In the genomic region with DNA sequence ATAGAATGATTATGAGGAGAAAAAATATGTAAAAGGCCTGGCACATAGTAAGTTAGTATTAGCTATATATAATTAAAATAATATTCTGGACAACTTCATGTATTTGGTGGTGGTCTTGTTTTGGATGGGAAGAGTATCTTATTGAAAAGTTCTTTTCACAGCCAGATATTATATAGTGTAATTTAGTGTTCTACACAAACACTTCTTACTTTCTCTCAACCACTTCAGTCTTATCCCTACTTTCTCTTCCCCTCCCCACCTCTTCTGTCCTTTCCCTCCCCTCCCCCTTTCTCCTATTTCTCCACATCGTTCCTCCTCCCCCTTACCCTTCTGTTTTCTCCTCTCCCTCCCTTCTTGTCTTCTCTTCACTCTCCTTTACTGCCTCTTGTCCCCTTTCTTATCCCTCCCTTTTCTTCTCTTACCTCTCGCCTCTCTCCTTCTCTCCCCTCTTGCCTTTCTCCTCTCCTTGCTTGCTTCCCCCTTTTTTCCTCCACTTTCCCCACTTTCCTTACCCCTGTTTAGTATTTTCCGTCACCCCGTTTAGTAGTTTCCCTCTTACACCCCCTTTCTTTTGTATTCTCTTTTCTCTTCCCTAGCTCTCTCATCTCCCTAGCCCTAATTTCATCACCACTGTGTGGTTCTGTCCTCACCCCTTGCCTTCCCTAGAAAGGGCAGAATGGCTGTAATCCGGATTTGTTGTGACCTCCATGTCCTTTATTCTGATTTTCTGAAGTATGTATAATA, we compare ENCODE assay signal across 14 cellular contexts.
A peak's percentile ranks its signal among the peaks of the same experiment; 100 is the strongest.
DNase-seq lines count a peak whose midpoint lies in the region; ATAC-seq lines count a peak whose summit lies in the region.
"Had no signal": no experiment of that assay in that cellular context is flagged by ENCODE, and none has a peak within 500 bp of the region (broad histone marks: within the 10 kb centered on the region; RNA-seq: fewer than 3 reads in every experiment).

No MANE protein-coding gene starts in this region.

- H3K9me3 Mint-ChIP-seq in activated T-cell treated with anti-CD3 and anti-CD28 coated beads, Interleukin-2, amount 50 U/mL, for 4 hours: no peaks in the 10 kb centered on the region
- no peaks in the 10 kb centered on the region for H3K9me3 Mint-ChIP-seq in activated naive CD8-positive, alpha-beta T cell (ENCODE audit: low read depth)
- H3K9me3 Mint-ChIP-seq in stimulated activated memory B cell treated with anti-CD40 and anti-IgM and Interleukin-4, amounts not matched to agents 10 μg/mL and 1 μg/mL and 100 μg/mL, for 72 hours: no peaks in the 10 kb centered on the region

- H3K4me1 Mint-ChIP-seq in activated T-cell treated with anti-CD3 and anti-CD28 coated beads, Interleukin-2, amount 50 U/mL, for 4 hours (ENCODE audit: low read depth): peaks cover 39% of the 10 kb centered on the region
- peaks cover 52% of the 10 kb centered on the region for H3K4me1 Mint-ChIP-seq in activated naive CD8-positive, alpha-beta T cell (ENCODE audit: low read depth)
- H3K4me1 Mint-ChIP-seq in stimulated activated memory B cell treated with anti-CD40 and anti-IgM and Interleukin-4, amounts not matched to agents 10 μg/mL and 1 μg/mL and 100 μg/mL, for 72 hours: peaks cover 17% of the 10 kb centered on the region

- no peaks in the 10 kb centered on the region for H3K27me3 Mint-ChIP-seq in activated T-cell treated with anti-CD3 and anti-CD28 coated beads, Interleukin-2, amount 50 U/mL, for 4 hours (ENCODE audit: low read depth)
- no peaks in the 10 kb centered on the region for H3K27me3 Mint-ChIP-seq in activated naive CD8-positive, alpha-beta T cell
- H3K27me3 Mint-ChIP-seq in stimulated activated memory B cell treated with anti-CD40 and anti-IgM and Interleukin-4, amounts not matched to agents 10 μg/mL and 1 μg/mL and 100 μg/mL, for 72 hours: no peaks in the 10 kb centered on the region

- ATAC-seq in activated T-cell treated with anti-CD3 and anti-CD28 coated beads, Interleukin-2, amount 50 U/mL, for 4 hours: no peak
- ATAC-seq in stimulated activated memory B cell treated with anti-CD40 and anti-IgM and Interleukin-4, amounts not matched to agents 10 μg/mL and 1 μg/mL and 100 μg/mL, for 72 hours: no peak
- no peak for ATAC-seq in GM21737 (IDR thresholded peaks at IDR 0.05; ENCODE audit: unreplicated experiment)
- no peak for ATAC-seq in GM19395 (IDR thresholded peaks at IDR 0.05; ENCODE audit: unreplicated experiment)
- ATAC-seq in Right ventricle myocardium inferior: no peak

- intact Hi-C loops in Right ventricle myocardium inferior (cut with DNase I): loop anchor here (5.0 kb wide), 1 partner anchor 136 kb away; a partner anchor contains a TSS

- H3K4me3 Mint-ChIP-seq in activated T-cell treated with anti-CD3 and anti-CD28 coated beads, Interleukin-2, amount 50 U/mL, for 4 hours: peak overlapping the region; percentile 67
- peak overlapping the region; percentile 96 for H3K4me3 Mint-ChIP-seq in activated naive CD8-positive, alpha-beta T cell
- peak overlapping the region; percentile 14 for H3K4me3 Mint-ChIP-seq in stimulated activated memory B cell treated with anti-CD40 and anti-IgM and Interleukin-4, amounts not matched to agents 10 μg/mL and 1 μg/mL and 100 μg/mL, for 72 hours

- peak overlapping the region; percentile 87 for H3K27ac Mint-ChIP-seq in activated naive CD8-positive, alpha-beta T cell
- H3K27ac Mint-ChIP-seq in stimulated activated memory B cell treated with anti-CD40 and anti-IgM and Interleukin-4, amounts not matched to agents 10 μg/mL and 1 μg/mL and 100 μg/mL, for 72 hours: peak overlapping the region; percentile 53

- H3K9me3 ChIP-seq in iPS-18c (ENCODE audit: control insufficient read depth, insufficient read depth, low read length): no peaks in the 10 kb centered on the region
- H3K9me3 ChIP-seq: BE2C, vagina had no signal

- H3K4me3 ChIP-seq in iPS-18c (ENCODE audit: insufficient read depth, low read depth, low read length): peak overlapping the region; percentile 40
- H3K4me3 ChIP-seq: SK-N-MC, vagina had no signal

- peaks cover 18% of the 10 kb centered on the region for H3K36me3 Mint-ChIP-seq in activated T-cell treated with anti-CD3 and anti-CD28 coated beads, Interleukin-2, amount 50 U/mL, for 4 hours (ENCODE audit: insufficient read depth)
- H3K36me3 Mint-ChIP-seq in activated naive CD8-positive, alpha-beta T cell: peaks cover 16% of the 10 kb centered on the region
- peaks cover 37% of the 10 kb centered on the region for H3K36me3 Mint-ChIP-seq in stimulated activated memory B cell treated with anti-CD40 and anti-IgM and Interleukin-4, amounts not matched to agents 10 μg/mL and 1 μg/mL and 100 μg/mL, for 72 hours

- no peak for DNase-seq in activated T-cell treated with anti-CD3 and anti-CD28 coated beads, Interleukin-2, amount 50 U/mL, for 4 hours
- DNase-seq in activated T-cell treated with anti-CD3 and anti-CD28 coated beads for 4 hours (no peak), Right ventricle myocardium inferior (ENCODE audit: missing footprints) (no peak)
- DNase-seq: activated gamma-delta T cell treated with Interleukin-2 at 50 U/mL for 16 hours, BE2C, hippocampal formation, NCI-H1417 had no signal

Comparison
In these comparisons a context has a peak if more than half of its experiments do, and no peak if none do; other contexts are left out.
1. H3K4me3 Mint-ChIP-seq: peak in every context shown above with its lines; median percentile 96 in activated naive CD8-positive, alpha-beta T cell; 67 in activated T-cell treated with anti-CD3 and anti-CD28 coated beads, Interleukin-2, amount 50 U/mL, for 4 hours; 14 in stimulated activated memory B cell treated with anti-CD40 and anti-IgM and Interleukin-4, amounts not matched to agents 10 μg/mL and 1 μg/mL and 100 μg/mL, for 72 hours.